ENCODE assay signal across 1 cellular context in the genomic region with DNA sequence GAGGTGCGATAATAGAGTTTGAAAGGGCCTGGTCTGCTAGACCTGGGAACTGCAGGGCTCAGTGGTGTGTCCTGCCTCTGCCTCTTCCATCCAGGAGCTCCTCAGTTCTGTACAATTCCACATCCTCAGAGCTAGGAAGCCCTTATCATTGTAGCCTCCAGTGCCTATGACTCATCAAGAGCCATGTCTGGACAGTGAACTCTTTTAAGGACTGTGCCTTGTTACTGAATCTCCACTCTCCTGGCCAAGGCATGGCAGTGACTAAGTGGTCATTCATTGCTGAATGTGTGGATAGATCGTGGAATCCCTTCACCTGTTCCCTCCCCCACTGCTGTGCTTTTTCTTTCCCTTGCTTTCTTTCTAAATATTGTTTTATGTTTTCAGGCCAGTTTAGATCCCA.
TF ChIP-seq lines count a peak whose summit lies in the region.

No MANE protein-coding gene starts in this region.

TF ChIP-seq in HCT116, 20 proteins besides CTCF, POLR2A, EP300 and RAD21 (continued from another document):
- TF ChIP-seq EZH2 (IDR thresholded peaks at IDR 0.05), result no peak
- TF ChIP-seq, protein P1, sequence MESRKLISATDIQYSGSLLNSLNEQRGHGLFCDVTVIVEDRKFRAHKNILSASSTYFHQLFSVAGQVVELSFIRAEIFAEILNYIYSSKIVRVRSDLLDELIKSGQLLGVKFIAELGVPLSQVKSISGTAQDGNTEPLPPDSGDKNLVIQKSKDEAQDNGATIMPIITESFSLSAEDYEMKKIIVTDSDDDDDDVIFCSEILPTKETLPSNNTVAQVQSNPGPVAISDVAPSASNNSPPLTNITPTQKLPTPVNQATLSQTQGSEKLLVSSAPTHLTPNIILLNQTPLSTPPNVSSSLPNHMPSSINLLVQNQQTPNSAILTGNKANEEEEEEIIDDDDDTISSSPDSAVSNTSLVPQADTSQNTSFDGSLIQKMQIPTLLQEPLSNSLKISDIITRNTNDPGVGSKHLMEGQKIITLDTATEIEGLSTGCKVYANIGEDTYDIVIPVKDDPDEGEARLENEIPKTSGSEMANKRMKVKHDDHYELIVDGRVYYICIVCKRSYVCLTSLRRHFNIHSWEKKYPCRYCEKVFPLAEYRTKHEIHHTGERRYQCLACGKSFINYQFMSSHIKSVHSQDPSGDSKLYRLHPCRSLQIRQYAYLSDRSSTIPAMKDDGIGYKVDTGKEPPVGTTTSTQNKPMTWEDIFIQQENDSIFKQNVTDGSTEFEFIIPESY (IDR thresholded peaks at IDR 0.05; ENCODE audit: extremely low read depth, insufficient replicate concordance, low read length), result no peak
